In genomic region chr17:61155590-61156181, GRCh38 we compare ENCODE assay signal across 1 cellular context.
TF ChIP-seq lines count a peak whose summit lies in the region.

No MANE protein-coding gene starts in this region.

TF ChIP-seq in IMR-90, 13 proteins besides CTCF, POLR2A, EP300 and RAD21:
- no peak for TF ChIP-seq USF2 (IDR thresholded peaks at IDR 0.05; ENCODE audit: low read depth, low read length)
- TF ChIP-seq, protein P1, sequence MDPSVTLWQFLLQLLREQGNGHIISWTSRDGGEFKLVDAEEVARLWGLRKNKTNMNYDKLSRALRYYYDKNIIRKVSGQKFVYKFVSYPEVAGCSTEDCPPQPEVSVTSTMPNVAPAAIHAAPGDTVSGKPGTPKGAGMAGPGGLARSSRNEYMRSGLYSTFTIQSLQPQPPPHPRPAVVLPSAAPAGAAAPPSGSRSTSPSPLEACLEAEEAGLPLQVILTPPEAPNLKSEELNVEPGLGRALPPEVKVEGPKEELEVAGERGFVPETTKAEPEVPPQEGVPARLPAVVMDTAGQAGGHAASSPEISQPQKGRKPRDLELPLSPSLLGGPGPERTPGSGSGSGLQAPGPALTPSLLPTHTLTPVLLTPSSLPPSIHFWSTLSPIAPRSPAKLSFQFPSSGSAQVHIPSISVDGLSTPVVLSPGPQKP (IDR thresholded peaks at IDR 0.05; ENCODE audit: borderline replicate concordance, low read depth, low read length): no peak
- no peak for TF ChIP-seq MAZ (IDR thresholded peaks at IDR 0.05; ENCODE audit: borderline replicate concordance, low read depth, low read length)
- TF ChIP-seq BHLHE40 (IDR thresholded peaks at IDR 0.05; ENCODE audit: low read depth, low read length): no peak
- TF ChIP-seq RCOR1 (IDR thresholded peaks at IDR 0.05; ENCODE audit: insufficient replicate concordance, low read length): no peak
- no peak for TF ChIP-seq MAFK (IDR thresholded peaks at IDR 0.05; ENCODE audit: low read depth, low read length)
- TF ChIP-seq CHD1 (IDR thresholded peaks at IDR 0.05; ENCODE audit: low read depth, low read length): no peak
- TF ChIP-seq SMC3 (IDR thresholded peaks at IDR 0.05; ENCODE audit: low read depth, low read length): no peak
- TF ChIP-seq FOS (IDR thresholded peaks at IDR 0.05; ENCODE audit: low read depth, low read length): no peak
- no peak for TF ChIP-seq RFX5 (IDR thresholded peaks at IDR 0.05; ENCODE audit: low read depth, low read length)
- no peak for TF ChIP-seq NFE2L2 (IDR thresholded peaks at IDR 0.05; ENCODE audit: low read depth, low read length)
- no peak for TF ChIP-seq MXI1 (IDR thresholded peaks at IDR 0.05; ENCODE audit: borderline replicate concordance, low read depth, low read length)
- TF ChIP-seq CEBPB (IDR thresholded peaks at IDR 0.05; ENCODE audit: low read depth, low read length): no peak
